ENCODE assay signal across 8 cellular contexts in genomic region chr10:102133373-102134195, GRCh38. TPM values are rescaled to one million over a fixed set of nuclear protein-coding genes. Genes with fewer than 3 reads are reported as not detected.
DNase-seq lines count a peak whose midpoint lies in the region; ATAC-seq and TF ChIP-seq lines count a peak whose summit lies in the region.

No MANE protein-coding gene starts in this region.

- H4K20me1 ChIP-seq in H9 (ENCODE audit: control insufficient read depth, insufficient read depth, insufficient read length): no peaks in the 10 kb centered on the region

- no peak overlapping the region for H4K5ac ChIP-seq in H9 (ENCODE audit: insufficient read length, low read depth, low read length)

- H3K4me1 ChIP-seq in H9 (ENCODE audit: insufficient read depth, low read length): no peaks in the 10 kb centered on the region; the same call in 1 of the 2 replicates

- peaks cover 13 to 16% of the 10 kb centered on the region in 2 donors for H3K36me3 Mint-ChIP-seq in CD14-positive monocyte
- H3K36me3 Mint-ChIP-seq in H9 (ENCODE audit: insufficient read depth in 1 of 3, low read depth in 3 of 3): peaks cover 25 to 38% (median 29%) of the 10 kb centered on the region in 3 experiments
- peaks cover 20 to 30% of the 10 kb centered on the region in 2 donors for H3K36me3 Mint-ChIP-seq in stimulated activated naive B cell treated with anti-CD40 and anti-IgM and Interleukin-4, amounts not matched to agents 10 μg/mL and 1 μg/mL and 100 μg/mL, for 72 hours

- H3K4me1 Mint-ChIP-seq in CD14-positive monocyte (peaks cover 24% of the 10 kb centered on the region), H9 (peaks cover 23 to 27% of the 10 kb centered on the region in 2 experiments)
- H3K4me1 Mint-ChIP-seq in stimulated activated naive B cell treated with anti-CD40 and anti-IgM and Interleukin-4, amounts not matched to agents 10 μg/mL and 1 μg/mL and 100 μg/mL, for 72 hours: peaks cover 24 to 39% of the 10 kb centered on the region in 2 donors

- H2AK5ac ChIP-seq in H9 (ENCODE audit: insufficient read length, low read length): no peak overlapping the region

- H3K9me3 ChIP-seq in H9 (ENCODE audit: control insufficient read depth, low read depth, low read length): no peaks in the 10 kb centered on the region

- peak; percentile 45 to 50 for ATAC-seq in stimulated activated naive B cell treated with anti-CD40 and anti-IgM and Interleukin-4, amounts not matched to agents 10 μg/mL and 1 μg/mL and 100 μg/mL, for 72 hours (replicated peaks)

- no peak overlapping the region for H3K27ac ChIP-seq in H9 (ENCODE audit: insufficient read length, low read depth, low read length)

- H3K79me2 ChIP-seq in H9 (ENCODE audit: insufficient read depth, low read length): peaks cover 48% of the 10 kb centered on the region

- no peak overlapping the region for H3K23ac ChIP-seq in H9 (ENCODE audit: insufficient read length, low read depth, low read length)

- H3K9ac ChIP-seq in H9 (ENCODE audit: extremely low read depth, insufficient read length, low read length): peak overlapping the region; percentile 91

- no peak overlapping the region for H4K8ac ChIP-seq in H9 (replicated peaks; ENCODE audit: insufficient read length, low read depth, low read length)

- H3K4me3 Mint-ChIP-seq in CD14-positive monocyte (peak overlapping the region; percentile 95), H9 (peak overlapping the region; percentile 97 to 98)
- peak overlapping the region; percentile 92 to 95 for H3K4me3 Mint-ChIP-seq in stimulated activated naive B cell treated with anti-CD40 and anti-IgM and Interleukin-4, amounts not matched to agents 10 μg/mL and 1 μg/mL and 100 μg/mL, for 72 hours

- H3K14ac ChIP-seq in H9 (ENCODE audit: insufficient read depth, low read length): peak overlapping the region; percentile 83

- TF ChIP-seq CTCF in CD14-positive monocyte (IDR thresholded peaks at IDR 0.05): no peak
- TF ChIP-seq CTCF in H9 (conservative IDR thresholded peaks at IDR 0.05): no peak

- WGBS in H9 (ENCODE audit: extremely low coverage, insufficient read length, low lambda C conversion rate): no CpG with 5 or more reads among the region's 48 CpGs

- intact Hi-C loops in CD14-positive monocyte (cut with micrococcal nuclease): loop anchor here (2.0 to 10.0 kb wide), 4 partner anchors 15 to 371 kb away; partner anchors contain the start of genes ACTR1A (in 2 of the 2), SUFU (in 2 of the 2), ARMH3 (in 1 of the 2) and NOLC1 (in 1 of the 2)

- no peak overlapping the region for H2BK12ac ChIP-seq in H9 (ENCODE audit: insufficient read length, low read depth, low read length)

- peak overlapping the region; percentile 86 for H3K18ac ChIP-seq in H9 (ENCODE audit: insufficient read length, low read depth, low read length)

- peaks cover 11% of the 10 kb centered on the region for H3K23me2 ChIP-seq in H9 (ENCODE audit: insufficient read length, low read depth, low read length, poor library complexity, severe bottlenecking)

- H3T11ph ChIP-seq in H9 (ENCODE audit: low read length): no peak overlapping the region

- no peaks in the 10 kb centered on the region for H3K27me3 ChIP-seq in H9 (ENCODE audit: insufficient read depth, low read length)

- DNase-seq in CD14-positive monocyte (ENCODE audit: low spot score) (no peak), H9 (no peak), NOMO-1 (lab: John Stamatoyannopoulos, UW; ENCODE audit: unreplicated experiment in 2 of 2) (peak; percentile 48 to 66), fibroblast of gingiva (ENCODE audit: low read depth) (peak; percentile 66), myocyte (ENCODE audit: low read depth) (peak; percentile 79), NCI-H187 treated with DMSO at 0.1 percent for 48 hours (lab: John Stamatoyannopoulos, UW) (no peak)
- peak; percentile 53 for DNase-seq in activated T-cell treated with anti-CD3 and anti-CD28 coated beads, Interleukin-2, amount 50 U/mL, for 1 hour
- peak; percentile 65 for DNase-seq in stimulated activated naive B cell treated with anti-CD40 and anti-IgM and Interleukin-4, amounts not matched to agents 10 μg/mL and 1 μg/mL and 100 μg/mL, for 72 hours

- H2BK15ac ChIP-seq in H9 (ENCODE audit: low read depth, low read length): no peak overlapping the region

- H3K79me1 ChIP-seq in H9 (ENCODE audit: insufficient read depth, low read depth, low read length, poor library complexity, severe bottlenecking): peaks cover 14% of the 10 kb centered on the region

- H2BK120ac ChIP-seq in H9 (ENCODE audit: low read depth, low read length, poor library complexity, severe bottlenecking): no peak overlapping the region

- no peak overlapping the region for H3K56ac ChIP-seq in H9 (ENCODE audit: insufficient read length, low read depth, low read length)

- H3K4me2 ChIP-seq in H9 (ENCODE audit: insufficient read depth, insufficient read length, low read length): peak overlapping the region; percentile 100

- H3K4ac ChIP-seq in H9 (ENCODE audit: low read depth, low read length): 0 out of 2 replicates have a peak overlapping the region, but pooled peaks have one; percentile 64

- peaks cover 0 to 2% (median 0%) of the 10 kb centered on the region in 3 donors for H3K27me3 Mint-ChIP-seq in CD14-positive monocyte (ENCODE audit: low read depth in 3 of 3)
- peaks cover 2% of the 10 kb centered on the region; the same call in 1 of the 2 replicates for H3K27me3 Mint-ChIP-seq in H9 (ENCODE audit: low read depth)
- no peaks in the 10 kb centered on the region for H3K27me3 Mint-ChIP-seq in stimulated activated naive B cell treated with anti-CD40 and anti-IgM and Interleukin-4, amounts not matched to agents 10 μg/mL and 1 μg/mL and 100 μg/mL, for 72 hours

- no peak overlapping the region for H2BK20ac ChIP-seq in H9 (ENCODE audit: low read depth, low read length, poor library complexity, severe bottlenecking)

- H3K9me3 Mint-ChIP-seq in CD14-positive monocyte (no peaks in the 10 kb centered on the region), H9 (no peaks in the 10 kb centered on the region; a peak in 1 of 5 replicates)
- H3K9me3 Mint-ChIP-seq in stimulated activated naive B cell treated with anti-CD40 and anti-IgM and Interleukin-4, amounts not matched to agents 10 μg/mL and 1 μg/mL and 100 μg/mL, for 72 hours: no peaks in the 10 kb centered on the region

- peak overlapping the region; percentile 93 to 97 (median 95) for H3K27ac Mint-ChIP-seq in CD14-positive monocyte
- H3K27ac Mint-ChIP-seq in H9: peak overlapping the region; percentile 95 to 99 (median 99); a peak in 6 of 7 replicates
- peak overlapping the region; percentile 99 for H3K27ac Mint-ChIP-seq in stimulated activated naive B cell treated with anti-CD40 and anti-IgM and Interleukin-4, amounts not matched to agents 10 μg/mL and 1 μg/mL and 100 μg/mL, for 72 hours

- H4K91ac ChIP-seq in H9 (ENCODE audit: insufficient read length, low read depth, low read length): no peak overlapping the region

- H2AFZ ChIP-seq in H9 (ENCODE audit: low read length): no peak overlapping the region

- H2BK5ac ChIP-seq in H9 (ENCODE audit: insufficient read length, low read length): no peak overlapping the region

RNA-seq across cellular contexts. Expression of gene PPRC1, which starts 0.7 kb away (rescaled TPM):
- 1 to 10 TPM; 1.1 to 2.5 TPM for polyA plus RNA-seq in CD14-positive monocyte
- total RNA-seq in H9 (2021): 111 and 121 TPM in 2 replicates
- 18.4 and 18.8 TPM in 2 replicates for total RNA-seq in myocyte
- polyA plus RNA-seq in myocyte (2012): 27.0 TPM

RNA-seq across cellular contexts. Expression of gene LDB1, which starts 13.4 kb away (rescaled TPM):
- 10 to 100 TPM in 1 of 2 donors, 1 to 10 TPM in 1; 8.7 to 21.9 TPM for polyA plus RNA-seq in CD14-positive monocyte
- total RNA-seq in H9 (2021) (79.2 and 80.5 TPM in 2 replicates), myocyte (39.1 and 42.2 TPM in 2 replicates)
- polyA plus RNA-seq in myocyte (2012): 56.2 TPM

RNA-seq across cellular contexts. Expression of gene NOLC1, which starts 18.6 kb away (rescaled TPM):
- 10 to 100 TPM in 1 of 2 donors, 1 to 10 TPM in 1; 10.0 to 19.3 TPM for polyA plus RNA-seq in CD14-positive monocyte
- total RNA-seq in H9 (2021): 168 and 171 TPM in 2 replicates
- total RNA-seq in myocyte: 53.4 and 75.6 TPM in 2 replicates
- 31.2 TPM for polyA plus RNA-seq in myocyte (2012)

Comparison
In these comparisons a context has a peak if more than half of its experiments do, and no peak if none do; other contexts are left out.
1. DNase-seq: peak in NOMO-1 (2 of 2), activated T-cell treated with anti-CD3 and anti-CD28 coated beads, Interleukin-2, amount 50 U/mL, for 1 hour (single experiment), fibroblast of gingiva (single experiment), myocyte (single experiment) and stimulated activated naive B cell treated with anti-CD40 and anti-IgM and Interleukin-4, amounts not matched to agents 10 μg/mL and 1 μg/mL and 100 μg/mL, for 72 hours (single experiment); none in CD14-positive monocyte (single experiment), H9 (single experiment) and NCI-H187 treated with DMSO at 0.1 percent for 48 hours (single experiment).
2. Peak in every context shown above with its lines, with median percentiles within 50 percentile points of each other: H3K27ac Mint-ChIP-seq and H3K4me3 Mint-ChIP-seq.